In genomic region chr9:38000735-38001134, GRCh38 we compare ENCODE assay signal across 29 cellular contexts.
DNase-seq lines count a peak whose midpoint lies in the region; ATAC-seq, FAIRE-seq and TF ChIP-seq lines count a peak whose summit lies in the region.
"Had no signal": no experiment of that assay in that cellular context is flagged by ENCODE, and none has a peak within 500 bp of the region (broad histone marks: within the 10 kb centered on the region; RNA-seq: fewer than 3 reads in every experiment).

No MANE protein-coding gene starts in this region.

- TF ChIP-seq EP300 in HepG2 (IDR thresholded peaks at IDR 0.05; ENCODE audit: low read depth in 2 of 2, low read length in 2 of 2) (no peak), HepG2 (CRISPR knock-in tag; IDR thresholded peaks at IDR 0.05; ENCODE audit: borderline replicate concordance) (no peak)

- TF ChIP-seq CTCF in H9 (conservative IDR thresholded peaks at IDR 0.05) (no peak), Panc1 (IDR thresholded peaks at IDR 0.05) (no peak), GM13976 (IDR thresholded peaks at IDR 0.05; ENCODE audit: borderline replicate concordance, control extremely low read depth, extremely low read depth, insufficient read depth, missing control alignments) (no peak), HepG2 (CRISPR knock-in tag; IDR thresholded peaks at IDR 0.05) (no peak)

- TF ChIP-seq RAD21 in HepG2 (CRISPR knock-in tag; IDR thresholded peaks at IDR 0.05) = no peak

- H3K56ac ChIP-seq in H9 (ENCODE audit: insufficient read length, low read depth, low read length) = no peak overlapping the region

- H4K20me1 ChIP-seq in H9 (ENCODE audit: control insufficient read depth, insufficient read depth, insufficient read length) = no peaks in the 10 kb centered on the region
- H4K20me1 ChIP-seq in HepG2 (ENCODE audit: insufficient read depth, low read length) = peaks cover 53% of the 10 kb centered on the region; the same call in 1 of the 2 replicates

- H2BK12ac ChIP-seq in H9 (ENCODE audit: insufficient read length, low read depth, low read length) = no peak overlapping the region

- H3K36me3 ChIP-seq in Panc1 (ENCODE audit: control insufficient read depth, insufficient read depth, low read length) (no peaks in the 10 kb centered on the region; the same call in none of the 2 replicates), HepG2 (replicated peaks in 1 of 2; ENCODE audit: control insufficient read depth in 1 of 2, insufficient read depth in 2 of 2, low read length in 2 of 2) (peaks cover 33 to 75% of the 10 kb centered on the region in 2 experiments)
- H3K36me3 ChIP-seq: gastrocnemius medialis, neutrophil had no signal

- intact Hi-C loops in Panc1 (cut with micrococcal nuclease; ENCODE audit: unreplicated experiment) = no loop called here
- intact Hi-C loops in HepG2 (cut with micrococcal nuclease; ENCODE audit: unreplicated experiment) = no loop called here

- H2BK20ac ChIP-seq in H9 (ENCODE audit: low read depth, low read length, poor library complexity, severe bottlenecking) = no peak overlapping the region

- no peak overlapping the region for H3K23ac ChIP-seq in H9 (ENCODE audit: insufficient read length, low read depth, low read length)

- no peak overlapping the region for H3K4me3 Mint-ChIP-seq in H9
- H3K4me3 Mint-ChIP-seq: activated CD4-positive, alpha-beta T cell treated with anti-CD3 and anti-CD28 coated beads, Interleukin-2, amount 10 ng/mL, durations not matched to agents 7 days and 5 days; effector memory CD8-positive, alpha-beta T cell; stimulated activated effector memory CD8-positive, alpha-beta T cell treated with anti-CD3 and anti-CD28 coated beads, Interleukin-12 subunit alpha, Interleukin-12 subunit beta, amount 100 ng/mL, for 72 hours had no signal

- H3T11ph ChIP-seq in H9 (ENCODE audit: low read length) = no peak overlapping the region

- H3K27me3 Mint-ChIP-seq in H9 (ENCODE audit: low read depth) = no peaks in the 10 kb centered on the region
- H3K27me3 Mint-ChIP-seq: activated CD4-positive, alpha-beta T cell treated with anti-CD3 and anti-CD28 coated beads, Interleukin-2, amount 10 ng/mL, durations not matched to agents 7 days and 5 days had no signal

- H3K27ac Mint-ChIP-seq in H9 = peak overlapping the region in 2 of 3 experiments; percentile 12 to 59; a peak in 3 of 7 replicates
- H3K27ac Mint-ChIP-seq: activated CD4-positive, alpha-beta T cell treated with anti-CD3 and anti-CD28 coated beads, Interleukin-2, amount 10 ng/mL, durations not matched to agents 7 days and 5 days; effector memory CD8-positive, alpha-beta T cell had no signal

- FAIRE-seq in HepG2 (lab: Jason Lieb, UNC) = no peak
- FAIRE-seq: H54, HTR-8/SVneo had no signal

- H2AK5ac ChIP-seq in H9 (ENCODE audit: insufficient read length, low read length) = no peak overlapping the region

- no peak overlapping the region for H2BK15ac ChIP-seq in H9 (ENCODE audit: low read depth, low read length)

- no peak for DNase-seq in H9
- no peak for DNase-seq in Panc1 (ENCODE audit: low read depth, low spot score)
- DNase-seq in epithelial cell of prostate (ENCODE audit: low read depth, low spot score) = no peak
- DNase-seq in GM13976 (ENCODE audit: low spot score) = no peak
- DNase-seq in GM19238 (ENCODE audit: insufficient read length, low spot score) = no peak
- DNase-seq in HepG2 (ENCODE audit: low spot score) = no peak
- no peak for DNase-seq in OCI-M1 (lab: John Stamatoyannopoulos, UW)
- DNase-seq: activated CD4-positive, alpha-beta T cell treated with anti-CD3 and anti-CD28 coated beads, Interleukin-2, amount 10 ng/mL, durations not matched to agents 7 days and 5 days; activated CD8-positive, alpha-beta memory T cell treated with anti-CD3 and anti-CD28 coated beads, Interleukin-2, amount 50 U/mL, for 4 hours; activated effector memory CD4-positive, alpha-beta T cell treated with Interleukin-2 at 50 U/mL for 16 hours; body of pancreas; DMS 273 treated with DMSO at 0.1 percent for 48 hours; effector memory CD8-positive, alpha-beta T cell; esophagus squamous epithelium; gastrocnemius medialis; Kasumi-1; mammary epithelial cell; NCI-H1048; NCI-H345; PC-9; stimulated activated CD4-positive, alpha-beta T cell treated with anti-CD3 and anti-CD28 coated beads, Interleukin-2, amount 100 ng/mL, for 24 hours; T-helper 1 cell had no signal

- no peaks in the 10 kb centered on the region for H3K23me2 ChIP-seq in H9 (ENCODE audit: insufficient read length, low read depth, low read length, poor library complexity, severe bottlenecking)

- in situ Hi-C loops in Panc1 (cut with HindIII; ENCODE audit: low pct_unique_long_range_greater_than_20kb, low sequenced_read_pairs) = no loop called here
- in situ Hi-C loops in GM13976 (cut with MboI; ENCODE audit: low sequenced_read_pairs, unreplicated experiment) = no loop called here
- in situ Hi-C loops in HepG2 (cut with HindIII; ENCODE audit: extremely low pct_ligation_motif_present, low pct_unique_long_range_greater_than_20kb) = no loop called here

- H2BK5ac ChIP-seq in H9 (ENCODE audit: insufficient read length, low read length) = no peak overlapping the region

- H3K27ac ChIP-seq in H9 (ENCODE audit: insufficient read length, low read depth, low read length) (no peak overlapping the region), Panc1 (ENCODE audit: low read length) (peak overlapping the region; percentile 34; the same call in 1 of the 2 replicates), epithelial cell of prostate (peak overlapping the region; percentile 46), HepG2 (ENCODE audit: extremely low read length, insufficient read depth, low read length) (no peak overlapping the region)
- H3K27ac ChIP-seq: body of pancreas, esophagus squamous epithelium, gastrocnemius medialis, neutrophil, PC-9, SJSA1, skin epidermis had no signal

- TF ChIP-seq POLR2A in HepG2 (IDR thresholded peaks at IDR 0.05; ENCODE audit: insufficient read depth in 1 of 2, low read depth in 2 of 2, low read length in 2 of 2) = no peak

- CTCF ChIA-PET in Panc1 (lab: Charles Lee) (no interaction called here), HepG2 (lab: Yijun Ruan, JAX; ENCODE audit: low intra/inter-chr PET ratio, low total read pairs) (no interaction called here)

- H4K91ac ChIP-seq in H9 (ENCODE audit: insufficient read length, low read depth, low read length) = no peak overlapping the region

- H3K4ac ChIP-seq in H9 (ENCODE audit: low read depth, low read length) = no peak overlapping the region

- POLR2A ChIA-PET in Panc1 (lab: Charles Lee) = no interaction called here
- POLR2A ChIA-PET in HepG2 (lab: Yijun Ruan, JAX) = no interaction called here

- H3K14ac ChIP-seq in H9 (ENCODE audit: insufficient read depth, low read length) = no peak overlapping the region

- no peak overlapping the region for H3K4me3 ChIP-seq in Panc1 (ENCODE audit: low read depth in 2 of 2, low read length in 2 of 2)
- H3K4me3 ChIP-seq in HepG2 (replicated peaks in 1 of 3; ENCODE audit: insufficient read depth in 1 of 3, low read depth in 2 of 3, low read length in 3 of 3) = no peak overlapping the region
- H3K4me3 ChIP-seq: body of pancreas, esophagus squamous epithelium, gastrocnemius medialis, PC-9, SJSA1, skin epidermis had no signal

- H2AFZ ChIP-seq in H9 (ENCODE audit: low read length) = no peak overlapping the region
- H2AFZ ChIP-seq in HepG2 (ENCODE audit: low read length) = no peak overlapping the region
- H2AFZ ChIP-seq: PC-9 had no signal

- H4K8ac ChIP-seq in H9 (replicated peaks; ENCODE audit: insufficient read length, low read depth, low read length) = no peak overlapping the region

- H3K79me2 ChIP-seq in H9 (ENCODE audit: insufficient read depth, low read length) = no peaks in the 10 kb centered on the region
- H3K79me2 ChIP-seq in HepG2 (ENCODE audit: insufficient read depth, low read length) = peaks cover 66% of the 10 kb centered on the region

- H3K18ac ChIP-seq in H9 (ENCODE audit: insufficient read length, low read depth, low read length) = no peak overlapping the region

- no peaks in the 10 kb centered on the region for H3K27me3 ChIP-seq in H9 (ENCODE audit: insufficient read depth, low read length)
- H3K27me3 ChIP-seq in Panc1 (ENCODE audit: control insufficient read depth, insufficient read depth, low read length) = no peaks in the 10 kb centered on the region
- no peaks in the 10 kb centered on the region for H3K27me3 ChIP-seq in HepG2 (ENCODE audit: control insufficient read depth in 1 of 2, insufficient read depth in 2 of 2, low read length in 2 of 2)
- H3K27me3 ChIP-seq: body of pancreas, esophagus squamous epithelium, gastrocnemius medialis, neutrophil, SJSA1 had no signal

- no peaks in the 10 kb centered on the region for H3K36me3 Mint-ChIP-seq in H9 (ENCODE audit: insufficient read depth in 1 of 3, low read depth in 3 of 3)
- H3K36me3 Mint-ChIP-seq: stimulated activated effector memory CD8-positive, alpha-beta T cell treated with anti-CD3 and anti-CD28 coated beads, Interleukin-12 subunit alpha, Interleukin-12 subunit beta, amount 100 ng/mL, for 72 hours had no signal

- no peak overlapping the region for H4K5ac ChIP-seq in H9 (ENCODE audit: insufficient read length, low read depth, low read length)

- H3K4me1 ChIP-seq in H9 (ENCODE audit: insufficient read depth, low read length) (no peaks in the 10 kb centered on the region), Panc1 (ENCODE audit: control insufficient read depth, insufficient read depth, low read length) (peaks cover 50% of the 10 kb centered on the region), HepG2 (ENCODE audit: insufficient read depth, low read length) (no peaks in the 10 kb centered on the region)

- no CpG with 5 or more reads among the region's 5 CpGs for WGBS in H9 (ENCODE audit: extremely low coverage, insufficient read length, low lambda C conversion rate)
- WGBS in HepG2 (ENCODE audit: low lambda C conversion rate) = 94% methylated on average over 4 of the region's 5 CpGs

- H3K4me2 ChIP-seq in H9 (ENCODE audit: insufficient read depth, insufficient read length, low read length) = no peak overlapping the region
- H3K4me2 ChIP-seq in HepG2 (ENCODE audit: low read depth, low read length) = no peak overlapping the region
- H3K4me2 ChIP-seq: PC-9 had no signal

- H3K79me1 ChIP-seq in H9 (ENCODE audit: insufficient read depth, low read depth, low read length, poor library complexity, severe bottlenecking) = no peaks in the 10 kb centered on the region

- BruUV-seq in Panc1 (replicated peaks; lab: Mats Ljungman, UMichigan) = no TSS peak
- no TSS peak for BruUV-seq in HepG2 (replicated peaks; lab: Mats Ljungman, UMichigan)

- ATAC-seq in GM18502 (IDR thresholded peaks at IDR 0.05; ENCODE audit: poor library complexity, unreplicated experiment) (peak; percentile 69), Panc1 (no peak), HepG2 (no peak)
- ATAC-seq: body of pancreas; effector memory CD8-positive, alpha-beta T cell; gastrocnemius medialis; stimulated activated effector memory CD8-positive, alpha-beta T cell treated with anti-CD3 and anti-CD28 coated beads, Interleukin-12 subunit alpha, Interleukin-12 subunit beta, amount 100 ng/mL, for 72 hours had no signal

- no peaks in the 10 kb centered on the region for H3K9me3 Mint-ChIP-seq in H9
- H3K9me3 Mint-ChIP-seq: activated CD4-positive, alpha-beta T cell treated with anti-CD3 and anti-CD28 coated beads, Interleukin-2, amount 10 ng/mL, durations not matched to agents 7 days and 5 days; effector memory CD8-positive, alpha-beta T cell; stimulated activated effector memory CD8-positive, alpha-beta T cell treated with anti-CD3 and anti-CD28 coated beads, Interleukin-12 subunit alpha, Interleukin-12 subunit beta, amount 100 ng/mL, for 72 hours had no signal

- peaks cover 16 to 37% of the 10 kb centered on the region in 2 experiments for H3K4me1 Mint-ChIP-seq in H9

- H3K9ac ChIP-seq in H9 (ENCODE audit: extremely low read depth, insufficient read length, low read length) (no peak overlapping the region), HepG2 (ENCODE audit: insufficient read depth, low read depth, low read length) (no peak overlapping the region)

- H3K9me3 ChIP-seq in H9 (ENCODE audit: control insufficient read depth, low read depth, low read length) (no peaks in the 10 kb centered on the region), Panc1 (ENCODE audit: control insufficient read depth, insufficient read depth, low read depth, low read length) (no peaks in the 10 kb centered on the region), HepG2 (ENCODE audit: low read length) (no peaks in the 10 kb centered on the region)
- H3K9me3 ChIP-seq: body of pancreas, esophagus squamous epithelium, gastrocnemius medialis, neutrophil, SJSA1 had no signal

- H2BK120ac ChIP-seq in H9 (ENCODE audit: low read depth, low read length, poor library complexity, severe bottlenecking) = no peak overlapping the region

Comparison
In these comparisons a context has a peak if more than half of its experiments do, and no peak if none do; other contexts are left out.
1. H3K27ac ChIP-seq: peak in Panc1 (single experiment) and epithelial cell of prostate (single experiment); none in H9 (single experiment) and HepG2 (single experiment).